In genomic region chr19:8085606-8086464, GRCh38 we compare ENCODE assay signal across 11 cellular contexts. TPM values are rescaled to one million over a fixed set of nuclear protein-coding genes. Genes with fewer than 3 reads are reported as not detected.
DNase-seq lines count a peak whose midpoint lies in the region; ATAC-seq and TF ChIP-seq lines count a peak whose summit lies in the region.
"Had no signal": no experiment of that assay in that cellular context is flagged by ENCODE, and none has a peak within 500 bp of the region (broad histone marks: within the 10 kb centered on the region; RNA-seq: fewer than 3 reads in every experiment).

No MANE protein-coding gene starts in this region.

- no peak overlapping the region for H3K4me3 ChIP-seq in HEK293 (ENCODE audit: low read depth, low read length)

- TF ChIP-seq CTCF in HEK293 (tag by site-specific recombination; IDR thresholded peaks at IDR 0.05) (no peak), progenitor cell of endocrine pancreas (IDR thresholded peaks at IDR 0.05; ENCODE audit: unreplicated experiment) (no peak)

- no peaks in the 10 kb centered on the region for H3K9me3 ChIP-seq in HEK293 (ENCODE audit: control insufficient read depth, insufficient read depth, low read depth, low read length)
- H3K9me3 ChIP-seq in T-helper 17 cell (ENCODE audit: control insufficient read depth, low read length, poor library complexity, severe bottlenecking) = no peaks in the 10 kb centered on the region

- H3K36me3 ChIP-seq in HEK293 (ENCODE audit: control insufficient read depth in 2 of 2, insufficient read depth in 1 of 2, low read length in 2 of 2) = no peaks in the 10 kb centered on the region

- no peaks in the 10 kb centered on the region for H3K9me3 Mint-ChIP-seq in progenitor cell of endocrine pancreas (ENCODE audit: low read depth)

- CTCF ChIA-PET in HEK293 (lab: Yijun Ruan, JAX) = interaction anchor here (0.7 to 1.3 kb wide), 2 partner anchors 17 to 84 kb away, joined by 3 to 5 read pairs; no protein-coding TSS in a partner anchor

- peaks cover 22% of the 10 kb centered on the region for H3K36me3 Mint-ChIP-seq in progenitor cell of endocrine pancreas (ENCODE audit: insufficient read depth)
- peaks cover 3% of the 10 kb centered on the region for H3K36me3 Mint-ChIP-seq in T-helper 17 cell (ENCODE audit: low read depth)

- H3K27ac Mint-ChIP-seq in progenitor cell of endocrine pancreas (peak overlapping the region; percentile 62), T-helper 17 cell (no peak overlapping the region)

- POLR2A ChIA-PET in HEK293 (lab: Yijun Ruan, JAX) = no interaction called here

- no peak for ATAC-seq in T-helper 17 cell
- ATAC-seq in GM21423 (IDR thresholded peaks at IDR 0.05; ENCODE audit: unreplicated experiment) = no peak

- H3K4me1 ChIP-seq in HEK293 (ENCODE audit: control insufficient read depth, insufficient read depth, low read length) = no peaks in the 10 kb centered on the region

- H3K27me3 Mint-ChIP-seq in progenitor cell of endocrine pancreas (no peaks in the 10 kb centered on the region), T-helper 17 cell (peaks cover 11% of the 10 kb centered on the region)

- peaks cover 6% of the 10 kb centered on the region for H3K4me1 Mint-ChIP-seq in progenitor cell of endocrine pancreas (ENCODE audit: low read depth)
- no peaks in the 10 kb centered on the region for H3K4me1 Mint-ChIP-seq in T-helper 17 cell

- no peak overlapping the region for H3K4me3 Mint-ChIP-seq in progenitor cell of endocrine pancreas (ENCODE audit: low read depth)
- no peak overlapping the region for H3K4me3 Mint-ChIP-seq in T-helper 17 cell

- no peak overlapping the region for H3K27ac ChIP-seq in HEK293 (ENCODE audit: extremely low read depth, low read depth, low read length)

- DNase-seq in NCI-H69 (lab: John Stamatoyannopoulos, UW) (peak; percentile 62), dermis blood vessel endothelial cell (peak; percentile 6), progenitor cell of endocrine pancreas (ENCODE audit: low spot score, unreplicated experiment) (no peak), T-helper 17 cell (no peak), T-helper 9 cell (no peak)
- DNase-seq: DMS79 treated with DMSO at 0.1 percent for 48 hours, Kasumi-1, NCI-H526 had no signal

TF ChIP-seq in HEK293, 187 proteins besides CTCF, POLR2A, EP300 and RAD21:
- TF ChIP-seq ZIC2 (tag by site-specific recombination; IDR thresholded peaks at IDR 0.05) (peak; percentile 88), GLIS1 (tag by site-specific recombination; IDR thresholded peaks at IDR 0.05) (peak; percentile 77), ZNF341 (tag by site-specific recombination; IDR thresholded peaks at IDR 0.05; ENCODE audit: low read depth) (peak; percentile 64), SP7 (tag by site-specific recombination; IDR thresholded peaks at IDR 0.05) (0 out of 2 replicates have a peak, but pooled peaks have one; percentile 41), ZFHX2 (tag by site-specific recombination; conservative IDR thresholded peaks at IDR 0.05) (peak; percentile 94), KLF1 (tag by site-specific recombination; IDR thresholded peaks at IDR 0.05) (peak; percentile 85), KLF17 (tag by site-specific recombination; IDR thresholded peaks at IDR 0.05) (peak; percentile 93), ZNF391 (tag by site-specific recombination; IDR thresholded peaks at IDR 0.05; ENCODE audit: borderline replicate concordance, low read depth) (no peak), ZNF398 (tag by site-specific recombination; IDR thresholded peaks at IDR 0.05) (peak; percentile 68), ZNF155 (tag by site-specific recombination; IDR thresholded peaks at IDR 0.05) (no peak), EGR2 (tag by site-specific recombination; IDR thresholded peaks at IDR 0.05; ENCODE audit: low read depth) (peak; percentile 95), ZNF121 (tag by site-specific recombination; IDR thresholded peaks at IDR 0.05) (no peak)

RNA-seq across cellular contexts. Expression of gene CCL25, which starts 33.3 kb away (rescaled TPM):
- total RNA-seq in dermis blood vessel endothelial cell (not detected in 2 replicates), progenitor cell of endocrine pancreas (not detected in 2 replicates), T-helper 17 cell (not detected)
- total RNA-seq: endothelial cell of umbilical vein had no signal

Comparison
In these comparisons a context has a peak if more than half of its experiments do, and no peak if none do; other contexts are left out.
1. DNase-seq: peak in NCI-H69 (single experiment) and dermis blood vessel endothelial cell (single experiment); none in progenitor cell of endocrine pancreas (single experiment), T-helper 17 cell (0 of 3) and T-helper 9 cell (single experiment).